In genomic region chr4:68906238-68907137, GRCh38 we compare ENCODE assay signal across 10 cellular contexts. TPM values are rescaled to one million over a fixed set of nuclear protein-coding genes. Genes with fewer than 3 reads are reported as not detected.
DNase-seq lines count a peak whose midpoint lies in the region; ATAC-seq, FAIRE-seq and TF ChIP-seq lines count a peak whose summit lies in the region.
"Had no signal": no experiment of that assay in that cellular context is flagged by ENCODE, and none has a peak within 500 bp of the region (broad histone marks: within the 10 kb centered on the region; RNA-seq: fewer than 3 reads in every experiment).

No MANE protein-coding gene starts in this region.

- no peaks in the 10 kb centered on the region for H3K79me2 ChIP-seq in K562 (ENCODE audit: control insufficient read depth, insufficient read depth, low read length)

- TF ChIP-seq CTCF in K562 (IDR thresholded peaks at IDR 0.05 in 2 of 3, conservative IDR thresholded peaks at IDR 0.05 in 1 of 3; ENCODE audit: insufficient read depth in 2 of 3, low read depth in 1 of 3, low read length in 3 of 3): no peak

- H3K9me3 ChIP-seq in K562 (replicated peaks; ENCODE audit: control insufficient read depth, insufficient read depth, low read depth, low read length) (no peaks in the 10 kb centered on the region; the same call in 1 of the 2 replicates), skeletal muscle satellite cell (replicated peaks; ENCODE audit: low read length) (no peaks in the 10 kb centered on the region)
- H3K9me3 ChIP-seq: heart right ventricle, uterus had no signal

- H3K4me2 ChIP-seq in K562 (ENCODE audit: insufficient read depth, low read length): no peak overlapping the region
- H3K4me2 ChIP-seq in skeletal muscle satellite cell (ENCODE audit: low read length): peak overlapping the region; percentile 44

- H3K9me1 ChIP-seq in K562 (ENCODE audit: control insufficient read depth, insufficient read depth, low read length): no peaks in the 10 kb centered on the region

- CTCF ChIA-PET in K562 (lab: Yijun Ruan, JAX; ENCODE audit: low intra/inter-chr PET ratio): no interaction called here

- H2AFZ ChIP-seq in K562 (ENCODE audit: low read depth, low read length): peak overlapping the region; percentile 32; the same call in 1 of the 2 replicates

- BruUV-seq in K562 (replicated peaks; lab: Mats Ljungman, UMichigan): no TSS peak

- POLR2A ChIA-PET in K562 (lab: Yijun Ruan, JAX): no interaction called here

- TF ChIP-seq EP300 in K562 (IDR thresholded peaks at IDR 0.05; ENCODE audit: low read length): no peak

- intact Hi-C loops in K562 (cut with micrococcal nuclease): no loop called here

- in situ Hi-C loops in K562 (cut with MboI): no loop called here

- peak overlapping the region; percentile 22; the same call in 1 of the 2 replicates for H3K4me3 ChIP-seq in H7 (ENCODE audit: insufficient read depth, low read depth, low read length)
- H3K4me3 ChIP-seq in K562: no peak overlapping the region
- peak overlapping the region; percentile 39 for H3K4me3 ChIP-seq in skeletal muscle satellite cell (ENCODE audit: low read length)

- ATAC-seq in K562 (no peak), HG02970 (IDR thresholded peaks at IDR 0.05; ENCODE audit: low FRiP score, unreplicated experiment) (no peak)

- no peak for TF ChIP-seq RAD21 in K562 (CRISPR knock-in tag; conservative IDR thresholded peaks at IDR 0.05 in 1 of 2, IDR thresholded peaks at IDR 0.05 in 1 of 2)

- FAIRE-seq in K562 (lab: Jason Lieb, UNC) (no peak), frontal cortex (lab: Jason Lieb, UNC) (no peak)

- no peak overlapping the region for H3K27ac ChIP-seq in K562 (ENCODE audit: extremely low read depth, low read depth, low read length)
- H3K27ac ChIP-seq: heart right ventricle had no signal

- WGBS in K562 (ENCODE audit: insufficient coverage, low coverage, missing lambda C conversion rate): 3% methylated on average over 22 of the region's 24 CpGs

- TF ChIP-seq POLR2A in K562 (conservative IDR thresholded peaks at IDR 0.05): no peak

- DNase-seq in H7: peak; percentile 19
- DNase-seq in K562 (ENCODE audit: extremely low read depth in 1 of 4, low spot score in 3 of 4): no peak
- peak; percentile 62 for DNase-seq in islet precursor cell
- no peak for DNase-seq in A172 (ENCODE audit: low spot score)
- no peak for DNase-seq in Ammon's horn (ENCODE audit: low spot score)
- no peak for DNase-seq in frontal cortex (ENCODE audit: low spot score in 2 of 2)
- DNase-seq: heart right ventricle, uterus had no signal

- H3K4me1 ChIP-seq in K562 (replicated peaks in 1 of 2; ENCODE audit: control insufficient read depth in 2 of 2, insufficient read depth in 2 of 2, low read length in 2 of 2) (no peaks in the 10 kb centered on the region; a peak in 1 of 5 replicates), skeletal muscle satellite cell (ENCODE audit: control insufficient read depth, insufficient read depth, low read length) (no peaks in the 10 kb centered on the region)
- H3K4me1 ChIP-seq: heart right ventricle, uterus had no signal

- H3K27me3 ChIP-seq in H7 (ENCODE audit: control insufficient read depth, insufficient read depth, low read length) (no peaks in the 10 kb centered on the region), K562 (ENCODE audit: control insufficient read depth in 2 of 2, insufficient read depth in 2 of 2, low read length in 2 of 2) (no peaks in the 10 kb centered on the region), skeletal muscle satellite cell (ENCODE audit: control insufficient read depth, insufficient read depth, low read length) (no peaks in the 10 kb centered on the region)
- H3K27me3 ChIP-seq: heart right ventricle, uterus had no signal

- H3K36me3 ChIP-seq in H7 (replicated peaks; ENCODE audit: control insufficient read depth, insufficient read depth, low read length): no peaks in the 10 kb centered on the region
- H3K36me3 ChIP-seq in K562 (ENCODE audit: control insufficient read depth, insufficient read depth, low read length): no peaks in the 10 kb centered on the region
- H3K36me3 ChIP-seq in skeletal muscle satellite cell (ENCODE audit: insufficient read depth, low read length): no peaks in the 10 kb centered on the region
- H3K36me3 ChIP-seq: heart right ventricle, uterus had no signal

- no peak overlapping the region for H3K9ac ChIP-seq in K562 (ENCODE audit: insufficient read depth in 1 of 2, low read depth in 2 of 2, low read length in 2 of 2)
- no peak overlapping the region for H3K9ac ChIP-seq in skeletal muscle satellite cell (ENCODE audit: low read depth, low read length)

- no peaks in the 10 kb centered on the region for H4K20me1 ChIP-seq in K562 (replicated peaks; ENCODE audit: control insufficient read depth, insufficient read depth, low read length)

TF ChIP-seq in K562, 482 proteins besides CTCF, POLR2A, EP300 and RAD21 (continues in another document):
- TF ChIP-seq, protein P1, sequence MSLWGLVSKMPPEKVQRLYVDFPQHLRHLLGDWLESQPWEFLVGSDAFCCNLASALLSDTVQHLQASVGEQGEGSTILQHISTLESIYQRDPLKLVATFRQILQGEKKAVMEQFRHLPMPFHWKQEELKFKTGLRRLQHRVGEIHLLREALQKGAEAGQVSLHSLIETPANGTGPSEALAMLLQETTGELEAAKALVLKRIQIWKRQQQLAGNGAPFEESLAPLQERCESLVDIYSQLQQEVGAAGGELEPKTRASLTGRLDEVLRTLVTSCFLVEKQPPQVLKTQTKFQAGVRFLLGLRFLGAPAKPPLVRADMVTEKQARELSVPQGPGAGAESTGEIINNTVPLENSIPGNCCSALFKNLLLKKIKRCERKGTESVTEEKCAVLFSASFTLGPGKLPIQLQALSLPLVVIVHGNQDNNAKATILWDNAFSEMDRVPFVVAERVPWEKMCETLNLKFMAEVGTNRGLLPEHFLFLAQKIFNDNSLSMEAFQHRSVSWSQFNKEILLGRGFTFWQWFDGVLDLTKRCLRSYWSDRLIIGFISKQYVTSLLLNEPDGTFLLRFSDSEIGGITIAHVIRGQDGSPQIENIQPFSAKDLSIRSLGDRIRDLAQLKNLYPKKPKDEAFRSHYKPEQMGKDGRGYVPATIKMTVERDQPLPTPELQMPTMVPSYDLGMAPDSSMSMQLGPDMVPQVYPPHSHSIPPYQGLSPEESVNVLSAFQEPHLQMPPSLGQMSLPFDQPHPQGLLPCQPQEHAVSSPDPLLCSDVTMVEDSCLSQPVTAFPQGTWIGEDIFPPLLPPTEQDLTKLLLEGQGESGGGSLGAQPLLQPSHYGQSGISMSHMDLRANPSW (CRISPR knock-in tag; IDR thresholded peaks at IDR 0.05): no peak
- TF ChIP-seq ZFP1 (CRISPR knock-in tag; IDR thresholded peaks at IDR 0.05) (no peak), ZNF740 (CRISPR knock-in tag; IDR thresholded peaks at IDR 0.05) (no peak), ZNF740 (tag; IDR thresholded peaks at IDR 0.05) (no peak), ELF4 (CRISPR knock-in tag; IDR thresholded peaks at IDR 0.05) (no peak), SMARCE1 (IDR thresholded peaks at IDR 0.05) (no peak), RAD51 (IDR thresholded peaks at IDR 0.05; ENCODE audit: borderline replicate concordance, low read depth) (no peak), NFE2L1 (tag; IDR thresholded peaks at IDR 0.05; ENCODE audit: borderline replicate concordance, low read depth) (no peak), ZFX (CRISPR knock-in tag; IDR thresholded peaks at IDR 0.05) (no peak)
- TF ChIP-seq, protein P2, sequence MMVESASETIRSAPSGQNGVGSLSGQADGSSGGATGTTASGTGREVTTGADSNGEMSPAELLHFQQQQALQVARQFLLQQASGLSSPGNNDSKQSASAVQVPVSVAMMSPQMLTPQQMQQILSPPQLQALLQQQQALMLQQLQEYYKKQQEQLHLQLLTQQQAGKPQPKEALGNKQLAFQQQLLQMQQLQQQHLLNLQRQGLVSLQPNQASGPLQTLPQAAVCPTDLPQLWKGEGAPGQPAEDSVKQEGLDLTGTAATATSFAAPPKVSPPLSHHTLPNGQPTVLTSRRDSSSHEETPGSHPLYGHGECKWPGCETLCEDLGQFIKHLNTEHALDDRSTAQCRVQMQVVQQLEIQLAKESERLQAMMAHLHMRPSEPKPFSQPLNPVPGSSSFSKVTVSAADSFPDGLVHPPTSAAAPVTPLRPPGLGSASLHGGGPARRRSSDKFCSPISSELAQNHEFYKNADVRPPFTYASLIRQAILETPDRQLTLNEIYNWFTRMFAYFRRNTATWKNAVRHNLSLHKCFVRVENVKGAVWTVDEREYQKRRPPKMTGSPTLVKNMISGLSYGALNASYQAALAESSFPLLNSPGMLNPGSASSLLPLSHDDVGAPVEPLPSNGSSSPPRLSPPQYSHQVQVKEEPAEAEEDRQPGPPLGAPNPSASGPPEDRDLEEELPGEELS (CRISPR knock-in tag; IDR thresholded peaks at IDR 0.05; ENCODE audit: borderline replicate concordance): no peak

RNA-seq across cellular contexts. Expression of gene UGT2A3, which starts 45.1 kb away (rescaled TPM):
- total RNA-seq in H7 (2014; rRNA removed; shearing (Covaris generic)): not detected in 2 replicates
- total RNA-seq in K562 (2011; cell fraction: chromatin; rRNA removed; ENCODE audit: low replicate concordance): not detected in 2 replicates
- total RNA-seq in K562 (2011; cell fraction: nucleolus; rRNA removed): not detected in 2 replicates
- total RNA-seq in K562 (2011; cell fraction: nucleoplasm; rRNA removed): not detected in 2 replicates
- total RNA-seq in K562 (2014; rRNA removed): not detected in 2 replicates
- not detected in 2 replicates for total RNA-seq in K562 (2014; rRNA removed; fragmentation: Illumina TruSeq; extraction: Trizol)
- not detected in 2 replicates for total RNA-seq in K562 (2015; rRNA removed; fragmentation: Illumina TruSeq; extraction: Trizol)
- total RNA-seq in K562 (2021): 0.11 TPM in 1 of 2 replicates, not detected in the other
- not detected in 2 replicates for polyA plus RNA-seq in K562 (2011; rRNA removed)
- polyA plus RNA-seq in K562 (2011; cell fraction: cytosol; rRNA removed): not detected in 2 replicates
- not detected in 2 replicates for polyA plus RNA-seq in K562 (2011; cell fraction: nucleus; rRNA removed)
- not detected in 2 replicates for polyA plus RNA-seq in K562 (2012)
- polyA plus RNA-seq in K562 (2014; fragmentation: Illumina TruSeq; extraction: Trizol): not detected in 2 replicates
- not detected for polyA plus RNA-seq in K562 (2014; fragmentation: Nextera tagmentation; extraction: Ambion mirVana)
- polyA plus RNA-seq in K562 (2014; rRNA removed): not detected in 2 replicates
- not detected in 2 replicates for polyA minus RNA-seq in K562 (2011; rRNA and poly(A)+ RNA removed)
- not detected in 2 replicates for polyA minus RNA-seq in K562 (2011; cell fraction: cytosol; rRNA and poly(A)+ RNA removed)
- not detected in 2 replicates for polyA minus RNA-seq in K562 (2011; cell fraction: nucleus; rRNA and poly(A)+ RNA removed)
- total RNA-seq in skeletal muscle satellite cell (2012; rRNA removed): not detected in 2 replicates
- not detected in 2 replicates for total RNA-seq in A172 (2014; rRNA removed; shearing (Covaris generic))
- total RNA-seq in frontal cortex: not detected
- total RNA-seq: heart right ventricle, uterus had no signal
- polyA plus RNA-seq: heart right ventricle had no signal

Comparison
In these comparisons a context has a peak if more than half of its experiments do, and no peak if none do; other contexts are left out.
1. DNase-seq: peak in H7 (single experiment) and islet precursor cell (single experiment); none in K562 (0 of 4), A172 (single experiment), Ammon's horn (single experiment) and frontal cortex (0 of 2).